ENCODE assay signal across 1 cellular context in the genomic region with DNA sequence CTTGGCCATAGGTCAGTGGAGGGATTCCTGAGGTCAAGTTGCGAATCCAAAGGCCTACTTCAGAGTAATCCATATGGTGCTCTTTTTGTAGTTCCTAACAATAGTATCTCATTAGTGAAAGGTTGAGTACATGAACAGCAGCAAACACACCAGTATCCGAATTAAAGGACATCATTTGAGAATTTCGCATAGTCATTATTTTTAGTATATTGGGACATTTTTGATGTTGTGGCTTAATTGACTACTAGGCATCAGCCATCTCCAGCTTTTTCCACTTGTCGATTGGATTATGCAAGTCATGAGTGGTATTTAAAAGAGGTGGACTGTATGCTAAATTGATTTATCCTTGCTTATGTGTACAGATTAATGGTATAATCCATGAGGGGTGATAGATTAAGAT.
TF ChIP-seq lines count a peak whose summit lies in the region.

No MANE protein-coding gene starts in this region.

TF ChIP-seq in K562, 482 proteins besides CTCF, POLR2A, EP300 and RAD21:
- TF ChIP-seq MAFG (tag; conservative IDR thresholded peaks at IDR 0.05) (peak; percentile 25; the same call in 1 of the 2 replicates), ZNF316 (IDR thresholded peaks at IDR 0.05) (peak; percentile 59), DACH1 (IDR thresholded peaks at IDR 0.05; ENCODE audit: partially characterized antibody) (no peak), NFE2 (IDR thresholded peaks at IDR 0.05; ENCODE audit: low read depth) (0 out of 2 replicates have a peak, but pooled peaks have one; percentile 24), KAT7 (CRISPR knock-in tag; IDR thresholded peaks at IDR 0.05; ENCODE audit: borderline replicate concordance) (no peak)
- TF ChIP-seq, protein P1, sequence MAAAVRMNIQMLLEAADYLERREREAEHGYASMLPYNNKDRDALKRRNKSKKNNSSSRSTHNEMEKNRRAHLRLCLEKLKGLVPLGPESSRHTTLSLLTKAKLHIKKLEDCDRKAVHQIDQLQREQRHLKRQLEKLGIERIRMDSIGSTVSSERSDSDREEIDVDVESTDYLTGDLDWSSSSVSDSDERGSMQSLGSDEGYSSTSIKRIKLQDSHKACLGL (CRISPR knock-in tag; IDR thresholded peaks at IDR 0.05; ENCODE audit: borderline replicate concordance, poor library complexity, severe bottlenecking): no peak
- TF ChIP-seq, protein P2, sequence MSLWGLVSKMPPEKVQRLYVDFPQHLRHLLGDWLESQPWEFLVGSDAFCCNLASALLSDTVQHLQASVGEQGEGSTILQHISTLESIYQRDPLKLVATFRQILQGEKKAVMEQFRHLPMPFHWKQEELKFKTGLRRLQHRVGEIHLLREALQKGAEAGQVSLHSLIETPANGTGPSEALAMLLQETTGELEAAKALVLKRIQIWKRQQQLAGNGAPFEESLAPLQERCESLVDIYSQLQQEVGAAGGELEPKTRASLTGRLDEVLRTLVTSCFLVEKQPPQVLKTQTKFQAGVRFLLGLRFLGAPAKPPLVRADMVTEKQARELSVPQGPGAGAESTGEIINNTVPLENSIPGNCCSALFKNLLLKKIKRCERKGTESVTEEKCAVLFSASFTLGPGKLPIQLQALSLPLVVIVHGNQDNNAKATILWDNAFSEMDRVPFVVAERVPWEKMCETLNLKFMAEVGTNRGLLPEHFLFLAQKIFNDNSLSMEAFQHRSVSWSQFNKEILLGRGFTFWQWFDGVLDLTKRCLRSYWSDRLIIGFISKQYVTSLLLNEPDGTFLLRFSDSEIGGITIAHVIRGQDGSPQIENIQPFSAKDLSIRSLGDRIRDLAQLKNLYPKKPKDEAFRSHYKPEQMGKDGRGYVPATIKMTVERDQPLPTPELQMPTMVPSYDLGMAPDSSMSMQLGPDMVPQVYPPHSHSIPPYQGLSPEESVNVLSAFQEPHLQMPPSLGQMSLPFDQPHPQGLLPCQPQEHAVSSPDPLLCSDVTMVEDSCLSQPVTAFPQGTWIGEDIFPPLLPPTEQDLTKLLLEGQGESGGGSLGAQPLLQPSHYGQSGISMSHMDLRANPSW (CRISPR knock-in tag; IDR thresholded peaks at IDR 0.05): no peak
